8 cellular contexts compared by ENCODE assay signal in genomic region chr19:47226426-47227346, GRCh38. TPM values are rescaled to one million over a fixed set of nuclear protein-coding genes. Genes with fewer than 3 reads are reported as not detected.
DNase-seq lines count a peak whose midpoint lies in the region; ATAC-seq and TF ChIP-seq lines count a peak whose summit lies in the region.

No MANE protein-coding gene starts in this region.

- H4K20me1 ChIP-seq in HCT116 (ENCODE audit: insufficient read depth): no peaks in the 10 kb centered on the region

- no peaks in the 10 kb centered on the region for H3K27me3 ChIP-seq in HCT116 (ENCODE audit: insufficient read depth, low read length)
- H3K27me3 ChIP-seq in muscle layer of colon (ENCODE audit: control insufficient read depth in 1 of 2, insufficient read depth in 2 of 2, low read length in 2 of 2): no peaks in the 10 kb centered on the region

- DNase-seq in activated CD4-positive, alpha-beta T cell treated with anti-CD3 and anti-CD28 coated beads for 1 hour: peak; percentile 29
- DNase-seq in activated CD4-positive, alpha-beta T cell treated with anti-CD3 and anti-CD28 coated beads, Interleukin-2, amount 50 U/mL, for 4 hours: no peak
- DNase-seq in HCT116 (ENCODE audit: low read depth, low spot score) (peak; percentile 76), NCI-H146 (lab: John Stamatoyannopoulos, UW) (peak; percentile 85), erythroblast (lab: John Stamatoyannopoulos, UW) (peak; percentile 91 to 92), type B pancreatic cell (ENCODE audit: extremely low spot score, unreplicated experiment) (peak; percentile 71)
- DNase-seq in activated CD4-positive, alpha-beta T cell treated with anti-CD3 and anti-CD28 coated beads, Interleukin-2, amount 10 ng/mL, durations not matched to agents 24 days and 14 days: peak; percentile 93

- H3K4me3 Mint-ChIP-seq in activated CD4-positive, alpha-beta T cell treated with anti-CD3 and anti-CD28 coated beads, Interleukin-2, amount 10 ng/mL, durations not matched to agents 24 days and 14 days: peak overlapping the region; percentile 88
- H3K4me3 Mint-ChIP-seq in type B pancreatic cell: peak overlapping the region; percentile 85

- H3K27me3 Mint-ChIP-seq in activated CD4-positive, alpha-beta T cell treated with anti-CD3 and anti-CD28 coated beads, Interleukin-2, amount 10 ng/mL, durations not matched to agents 24 days and 14 days: no peaks in the 10 kb centered on the region
- no peaks in the 10 kb centered on the region for H3K27me3 Mint-ChIP-seq in type B pancreatic cell

- peaks cover 22% of the 10 kb centered on the region for H3K79me2 ChIP-seq in HCT116 (ENCODE audit: insufficient read depth, low read length)

- H3K36me3 Mint-ChIP-seq in activated CD4-positive, alpha-beta T cell treated with anti-CD3 and anti-CD28 coated beads, Interleukin-2, amount 10 ng/mL, durations not matched to agents 24 days and 14 days (ENCODE audit: low read depth): peaks cover 21% of the 10 kb centered on the region
- H3K36me3 Mint-ChIP-seq in type B pancreatic cell: peaks cover 5% of the 10 kb centered on the region

- H3K36me3 ChIP-seq in HCT116 (ENCODE audit: control insufficient read depth in 1 of 2, insufficient read depth in 2 of 2, low read length in 2 of 2) (0 out of 4 replicates have a peak, but pooled peaks cover 0 to 2% of the 10 kb centered on the region in 2 experiments), muscle layer of colon (ENCODE audit: insufficient read depth, low read length) (peaks cover 5% of the 10 kb centered on the region)

- peak overlapping the region; percentile 76 to 78 for H3K4me3 ChIP-seq in HCT116 (replicated peaks in 1 of 2; ENCODE audit: low read depth in 1 of 2, low read length in 2 of 2)
- H3K4me3 ChIP-seq in muscle layer of colon (ENCODE audit: low read depth in 1 of 2, low read length in 2 of 2): peak overlapping the region; percentile 74 to 99

- H3K4me1 ChIP-seq in HCT116 (ENCODE audit: control insufficient read depth in 1 of 2, insufficient read depth in 2 of 2, low read length in 2 of 2): peaks cover 20 to 57% of the 10 kb centered on the region in 2 experiments
- peaks cover 40% of the 10 kb centered on the region for H3K4me1 ChIP-seq in muscle layer of colon (ENCODE audit: insufficient read depth, low read length)

- H2AFZ ChIP-seq in HCT116 (ENCODE audit: low read depth, low read length, poor library complexity, severe bottlenecking): no peak overlapping the region

- peaks cover 18% of the 10 kb centered on the region for H3K4me1 Mint-ChIP-seq in activated CD4-positive, alpha-beta T cell treated with anti-CD3 and anti-CD28 coated beads, Interleukin-2, amount 10 ng/mL, durations not matched to agents 24 days and 14 days
- peaks cover 16% of the 10 kb centered on the region for H3K4me1 Mint-ChIP-seq in type B pancreatic cell (ENCODE audit: unreplicated experiment)

- BruUV-seq in HCT116 (replicated peaks; lab: Mats Ljungman, UMichigan): TSS peak; percentile 89

- H3K9me3 ChIP-seq in HCT116 (ENCODE audit: control insufficient read depth in 1 of 2, insufficient read depth in 1 of 2, low read depth in 1 of 2, low read length in 2 of 2): no peaks in the 10 kb centered on the region
- no peaks in the 10 kb centered on the region for H3K9me3 ChIP-seq in muscle layer of colon (ENCODE audit: low read length)

- POLR2A ChIA-PET in HCT116 (lab: Charles Lee): interaction anchor here (0.6 to 3.5 kb wide), 20 partner anchors 10 to 1611 kb away, joined by 3 to 39 read pairs (median 6); partner anchors contain the start of genes CCDC9 and ZC3H4

- TF ChIP-seq POLR2A in HCT116 (IDR thresholded peaks at IDR 0.05; ENCODE audit: borderline replicate concordance, extremely low read depth, insufficient read depth, insufficient read length) (peak; percentile 14), erythroblast (IDR thresholded peaks at IDR 0.05; ENCODE audit: low read length) (peak; percentile 61)

- H3K27ac Mint-ChIP-seq in activated CD4-positive, alpha-beta T cell treated with anti-CD3 and anti-CD28 coated beads, Interleukin-2, amount 10 ng/mL, durations not matched to agents 24 days and 14 days: peak overlapping the region; percentile 92
- H3K27ac Mint-ChIP-seq in type B pancreatic cell: peak overlapping the region; percentile 91

- TF ChIP-seq CTCF in HCT116 (IDR thresholded peaks at IDR 0.05 in 2 of 3, conservative IDR thresholded peaks at IDR 0.05 in 1 of 3; ENCODE audit: borderline replicate concordance in 1 of 3, insufficient read depth in 1 of 3, low read depth in 2 of 3, low read length in 2 of 3) (no peak), type B pancreatic cell (conservative IDR thresholded peaks at IDR 0.05) (no peak)

- peak overlapping the region; percentile 100 for H3K4me2 ChIP-seq in HCT116 (ENCODE audit: low read length)

- H3K27ac ChIP-seq in HCT116 (ENCODE audit: low read depth, low read length) (peak overlapping the region; percentile 97), muscle layer of colon (ENCODE audit: low read depth, low read length) (peak overlapping the region; percentile 100)

- H3K9ac ChIP-seq in HCT116 (ENCODE audit: low read length) (peak overlapping the region; percentile 87), muscle layer of colon (ENCODE audit: low read length) (peak overlapping the region; percentile 71)

- CTCF ChIA-PET in HCT116 (lab: Charles Lee): interaction anchor here (2.6 to 2.7 kb wide), 2 partner anchors 16 to 18 kb away, joined by 16 read pairs; no protein-coding TSS in a partner anchor

- no peaks in the 10 kb centered on the region for H3K9me2 ChIP-seq in HCT116 (ENCODE audit: insufficient read depth)

- TF ChIP-seq RAD21 in HCT116 (IDR thresholded peaks at IDR 0.05; ENCODE audit: low read depth): no peak

- RAD21 ChIA-PET in HCT116 (lab: Charles Lee; ENCODE audit: low non-redundant PET in 1 of 2, low total read pairs in 2 of 2, uncharacterized antibody in 2 of 2, unreplicated experiment in 2 of 2): interaction anchor here (0.6 to 0.7 kb wide), 3 partner anchors 18 to 711 kb away, joined by 3 to 5 read pairs (median 4); no protein-coding TSS in a partner anchor

- intact Hi-C loops in HCT116 (cut with micrococcal nuclease): no loop called here
- intact Hi-C loops in activated CD4-positive, alpha-beta T cell treated with anti-CD3 and anti-CD28 coated beads, Interleukin-2, amount 10 ng/mL, durations not matched to agents 24 days and 14 days (cut with micrococcal nuclease): loop anchor here (1.0 to 5.0 kb wide), 5 partner anchors 30 to 94 kb away; partner anchors contain the start of genes CCDC9 and SAE1

- no peaks in the 10 kb centered on the region for H3K9me3 Mint-ChIP-seq in activated CD4-positive, alpha-beta T cell treated with anti-CD3 and anti-CD28 coated beads, Interleukin-2, amount 10 ng/mL, durations not matched to agents 24 days and 14 days
- no peaks in the 10 kb centered on the region for H3K9me3 Mint-ChIP-seq in type B pancreatic cell

- peak; percentile 55 for ATAC-seq in HCT116

TF ChIP-seq in HCT116, 20 proteins besides CTCF, POLR2A, EP300 and RAD21 (continues in another document):
- TF ChIP-seq ZFX (IDR thresholded peaks at IDR 0.05) (peak; percentile 53), YY1 (IDR thresholded peaks at IDR 0.05; ENCODE audit: extremely low read depth, insufficient replicate concordance, low read depth, low read length) (no peak), CEBPB (IDR thresholded peaks at IDR 0.05; ENCODE audit: low read depth) (no peak), POLR2AphosphoS5 (IDR thresholded peaks at IDR 0.05; ENCODE audit: low read depth, low read length) (peak; percentile 75), EGR1 (IDR thresholded peaks at IDR 0.05; ENCODE audit: low read depth) (no peak), SIN3A (IDR thresholded peaks at IDR 0.05; ENCODE audit: low read depth) (peak; percentile 55), EZH2phosphoT487 (IDR thresholded peaks at IDR 0.05; ENCODE audit: borderline replicate concordance) (no peak), JUND (IDR thresholded peaks at IDR 0.05) (no peak), CBX3 (IDR thresholded peaks at IDR 0.05; ENCODE audit: low read depth) (no peak), SRF (IDR thresholded peaks at IDR 0.05; ENCODE audit: low read depth) (no peak), FOSL1 (IDR thresholded peaks at IDR 0.05; ENCODE audit: low read depth) (no peak), SP1 (IDR thresholded peaks at IDR 0.05; ENCODE audit: low read depth) (peak; percentile 68; the same call in 1 of the 2 replicates)
- TF ChIP-seq, protein P1, sequence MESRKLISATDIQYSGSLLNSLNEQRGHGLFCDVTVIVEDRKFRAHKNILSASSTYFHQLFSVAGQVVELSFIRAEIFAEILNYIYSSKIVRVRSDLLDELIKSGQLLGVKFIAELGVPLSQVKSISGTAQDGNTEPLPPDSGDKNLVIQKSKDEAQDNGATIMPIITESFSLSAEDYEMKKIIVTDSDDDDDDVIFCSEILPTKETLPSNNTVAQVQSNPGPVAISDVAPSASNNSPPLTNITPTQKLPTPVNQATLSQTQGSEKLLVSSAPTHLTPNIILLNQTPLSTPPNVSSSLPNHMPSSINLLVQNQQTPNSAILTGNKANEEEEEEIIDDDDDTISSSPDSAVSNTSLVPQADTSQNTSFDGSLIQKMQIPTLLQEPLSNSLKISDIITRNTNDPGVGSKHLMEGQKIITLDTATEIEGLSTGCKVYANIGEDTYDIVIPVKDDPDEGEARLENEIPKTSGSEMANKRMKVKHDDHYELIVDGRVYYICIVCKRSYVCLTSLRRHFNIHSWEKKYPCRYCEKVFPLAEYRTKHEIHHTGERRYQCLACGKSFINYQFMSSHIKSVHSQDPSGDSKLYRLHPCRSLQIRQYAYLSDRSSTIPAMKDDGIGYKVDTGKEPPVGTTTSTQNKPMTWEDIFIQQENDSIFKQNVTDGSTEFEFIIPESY (IDR thresholded peaks at IDR 0.05; ENCODE audit: extremely low read depth, insufficient replicate concordance, low read length): no peak

RNA-seq across cellular contexts. Expression of gene BBC3, which starts 4.3 kb away (rescaled TPM):
- 45.0 TPM for total RNA-seq in HCT116 (2021; ENCODE audit: unreplicated experiment)
- 25.7 and 27.3 TPM in 2 replicates for polyA plus RNA-seq in HCT116 (2012)
- total RNA-seq in activated CD4-positive, alpha-beta T cell treated with anti-CD3 and anti-CD28 coated beads, Interleukin-2, amount 10 ng/mL, durations not matched to agents 24 days and 14 days: 17.4 and 17.6 TPM in 2 replicates
- total RNA-seq in type B pancreatic cell (ENCODE audit: low replicate concordance): 14.8 and 36.2 TPM in 2 replicates

RNA-seq across cellular contexts. Expression of gene CCDC9, which starts 29.6 kb away (rescaled TPM):
- total RNA-seq in HCT116 (2021; ENCODE audit: unreplicated experiment) (40.6 TPM), type B pancreatic cell (ENCODE audit: low replicate concordance) (22.4 and 29.3 TPM in 2 replicates)
- polyA plus RNA-seq in HCT116 (2012): 27.1 and 33.4 TPM in 2 replicates
- total RNA-seq in activated CD4-positive, alpha-beta T cell treated with anti-CD3 and anti-CD28 coated beads, Interleukin-2, amount 10 ng/mL, durations not matched to agents 24 days and 14 days: 40.6 and 44.6 TPM in 2 replicates

RNA-seq across cellular contexts. Expression of gene INAFM1, which starts 48.0 kb away (rescaled TPM):
- total RNA-seq in HCT116 (2021; ENCODE audit: unreplicated experiment): 22.9 TPM
- 13.6 and 15.4 TPM in 2 replicates for polyA plus RNA-seq in HCT116 (2012)
- total RNA-seq in activated CD4-positive, alpha-beta T cell treated with anti-CD3 and anti-CD28 coated beads, Interleukin-2, amount 10 ng/mL, durations not matched to agents 24 days and 14 days: 10.6 and 11.0 TPM in 2 replicates
- 8.2 and 9.6 TPM in 2 replicates for total RNA-seq in type B pancreatic cell (ENCODE audit: low replicate concordance)

Comparison
In these comparisons a context has a peak if more than half of its experiments do, and no peak if none do; other contexts are left out.
1. DNase-seq: peak in activated CD4-positive, alpha-beta T cell treated with anti-CD3 and anti-CD28 coated beads for 1 hour (single experiment), HCT116 (single experiment), NCI-H146 (single experiment), activated CD4-positive, alpha-beta T cell treated with anti-CD3 and anti-CD28 coated beads, Interleukin-2, amount 10 ng/mL, durations not matched to agents 24 days and 14 days (single experiment), erythroblast (2 of 2) and type B pancreatic cell (single experiment); none in activated CD4-positive, alpha-beta T cell treated with anti-CD3 and anti-CD28 coated beads, Interleukin-2, amount 50 U/mL, for 4 hours (0 of 2).